ENCODE assay signal across 9 cellular contexts in the genomic region with DNA sequence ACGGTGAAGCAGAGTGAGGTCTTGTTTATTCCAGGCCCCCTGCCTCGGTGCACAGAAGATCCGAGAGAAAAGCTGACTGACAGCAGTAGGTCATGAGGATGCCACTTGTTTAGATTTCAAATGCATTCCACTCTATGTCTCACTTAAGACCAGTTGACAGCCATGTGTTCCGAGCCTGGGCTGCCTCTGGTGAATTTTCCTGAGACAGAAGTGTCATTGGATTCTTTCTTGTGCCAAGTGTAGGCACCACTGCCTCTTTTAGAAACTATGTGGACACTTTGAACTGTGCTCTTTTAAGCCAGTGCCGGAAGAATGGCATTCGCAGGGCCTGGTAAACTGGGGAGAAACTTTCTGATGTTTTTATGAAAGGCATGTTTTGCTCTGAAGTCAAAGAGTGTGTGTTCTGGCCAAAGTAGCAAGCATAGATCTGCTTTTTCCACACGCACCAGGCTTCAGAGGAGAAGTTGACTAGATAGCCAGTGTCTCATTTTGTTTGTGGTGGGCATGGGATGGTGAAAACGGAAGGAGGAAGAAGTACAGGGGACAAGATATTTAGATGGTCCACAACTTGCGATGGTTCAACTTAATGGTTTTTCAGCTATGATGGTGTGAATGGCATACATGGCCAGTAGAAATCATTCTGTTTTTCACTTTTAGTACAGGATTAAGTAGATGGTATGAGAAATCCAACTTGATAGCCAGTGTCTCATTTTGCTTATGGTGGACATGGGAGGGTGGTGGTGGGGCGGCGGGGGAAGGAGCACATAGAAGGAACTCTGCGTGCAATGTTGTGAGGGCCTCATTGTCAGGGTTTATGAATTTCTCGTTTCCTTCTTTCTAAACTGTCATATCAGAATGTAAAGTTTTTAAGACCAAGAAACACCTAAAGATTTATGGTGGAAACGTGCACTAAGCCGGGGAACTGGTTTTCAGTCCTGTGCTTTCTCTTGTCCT. TPM values are rescaled to one million over a fixed set of nuclear protein-coding genes. Genes with fewer than 3 reads are reported as not detected.
A peak's percentile ranks its signal among the peaks of the same experiment; 100 is the strongest.
DNase-seq lines count a peak whose midpoint lies in the region; ATAC-seq and TF ChIP-seq lines count a peak whose summit lies in the region.
"Had no signal": no experiment of that assay in that cellular context is flagged by ENCODE, and none has a peak within 500 bp of the region (broad histone marks: within the 10 kb centered on the region; RNA-seq: fewer than 3 reads in every experiment).

No MANE protein-coding gene starts in this region.

- H3K36me3 ChIP-seq in CD4-positive, CD25-positive, alpha-beta regulatory T cell (ENCODE audit: control insufficient read depth, insufficient read depth, low read length), result peaks cover 30% of the 10 kb centered on the region
- H3K36me3 ChIP-seq in OCI-LY7 (ENCODE audit: insufficient read depth, low read length) (peaks cover 26% of the 10 kb centered on the region), mesodermal cell (ENCODE audit: control insufficient read depth, insufficient read depth, low read length) (peaks cover 36% of the 10 kb centered on the region)

- no peaks in the 10 kb centered on the region for H3K9me2 ChIP-seq in OCI-LY7 (ENCODE audit: insufficient read depth, low read length)

- TF ChIP-seq CTCF in OCI-LY7 (conservative IDR thresholded peaks at IDR 0.05; ENCODE audit: low read length), result no peak
- TF ChIP-seq CTCF in foreskin fibroblast (IDR thresholded peaks at IDR 0.05; ENCODE audit: low read depth, low read length), result no peak

- no peaks in the 10 kb centered on the region for H3K9me3 Mint-ChIP-seq in CD4-positive, CD25-positive, alpha-beta regulatory T cell

- peak overlapping the region; percentile 9 for H3K4me3 ChIP-seq in CD4-positive, CD25-positive, alpha-beta regulatory T cell (ENCODE audit: low read depth, low read length)
- H3K4me3 ChIP-seq in OCI-LY7 (ENCODE audit: low read depth, low read length, poor library complexity, severe bottlenecking), result no peak overlapping the region
- no peak overlapping the region for H3K4me3 ChIP-seq in mesodermal cell (ENCODE audit: extremely low read depth, insufficient read depth, low read length, poor library complexity, severe bottlenecking)
- H3K4me3 ChIP-seq in foreskin fibroblast (ENCODE audit: low read depth in 1 of 2, low read length in 2 of 2), result no peak overlapping the region

- no peak for ATAC-seq in CD4-positive, CD25-positive, alpha-beta regulatory T cell (ENCODE audit: low read depth in 2 of 2)
- ATAC-seq in GM21723 (IDR thresholded peaks at IDR 0.05; ENCODE audit: unreplicated experiment), result peak; percentile 38

- no peak for DNase-seq in CD4-positive, CD25-positive, alpha-beta regulatory T cell
- no peak for DNase-seq in OCI-LY7 (ENCODE audit: low spot score)
- DNase-seq in NCI-H524 treated with DMSO at 0.1 percent for 48 hours (lab: John Stamatoyannopoulos, UW), result no peak
- DNase-seq in DMS114 treated with DMSO at 0.1 percent for 48 hours (lab: John Stamatoyannopoulos, UW; ENCODE audit: unreplicated experiment), result no peak
- DNase-seq in DMS79 treated with DMSO at 0.1 percent for 48 hours (lab: John Stamatoyannopoulos, UW), result no peak
- no peak for DNase-seq in foreskin fibroblast

- peaks cover 10 to 68% (median 34%) of the 10 kb centered on the region in 4 donors for H3K4me1 Mint-ChIP-seq in CD4-positive, CD25-positive, alpha-beta regulatory T cell

- H3K79me2 ChIP-seq in OCI-LY7 (ENCODE audit: insufficient read depth, low read depth, low read length), result no peaks in the 10 kb centered on the region

- no peaks in the 10 kb centered on the region for H4K20me1 ChIP-seq in OCI-LY7 (ENCODE audit: insufficient read depth, low read length)

- peak overlapping the region; percentile 59 for H3K4me2 ChIP-seq in OCI-LY7 (ENCODE audit: low read length)

- H3K36me3 Mint-ChIP-seq in CD4-positive, CD25-positive, alpha-beta regulatory T cell, result peaks cover 10% of the 10 kb centered on the region

- no peaks in the 10 kb centered on the region for H3K27me3 Mint-ChIP-seq in CD4-positive, CD25-positive, alpha-beta regulatory T cell

- no peaks in the 10 kb centered on the region for H3K27me3 ChIP-seq in CD4-positive, CD25-positive, alpha-beta regulatory T cell (ENCODE audit: control insufficient read depth, insufficient read depth, low read length)

- no peaks in the 10 kb centered on the region for H3K9me3 ChIP-seq in CD4-positive, CD25-positive, alpha-beta regulatory T cell (ENCODE audit: control insufficient read depth in 2 of 2, low read length in 2 of 2)
- H3K9me3 ChIP-seq in OCI-LY7 (ENCODE audit: low read length) (no peaks in the 10 kb centered on the region), mesodermal cell (ENCODE audit: control insufficient read depth, low read length) (no peaks in the 10 kb centered on the region)

- peaks cover 20% of the 10 kb centered on the region for H3K4me1 ChIP-seq in CD4-positive, CD25-positive, alpha-beta regulatory T cell (ENCODE audit: control insufficient read depth, insufficient read depth, low read length, poor library complexity, severe bottlenecking)
- peaks cover 18% of the 10 kb centered on the region for H3K4me1 ChIP-seq in OCI-LY7 (ENCODE audit: insufficient read depth, low read length, poor library complexity, severe bottlenecking)
- H3K4me1 ChIP-seq in mesodermal cell (ENCODE audit: control insufficient read depth, insufficient read depth, low read length, poor library complexity, severe bottlenecking), result peaks cover 31% of the 10 kb centered on the region

- H3K4me3 Mint-ChIP-seq in CD4-positive, CD25-positive, alpha-beta regulatory T cell, result peak overlapping the region; percentile 33 to 77 (median 62)

- peak overlapping the region; percentile 18; the same call in 1 of the 2 replicates for H2AFZ ChIP-seq in OCI-LY7 (ENCODE audit: low read length)

- CTCF ChIA-PET in OCI-LY7 (lab: Charles Lee; ENCODE audit: unreplicated experiment), result no interaction called here

- 77 to 82% methylated on average over 12 to 15 of the region's 15 CpGs for WGBS in mesodermal cell (ENCODE audit: insufficient coverage in 2 of 2), 2 experiments

- intact Hi-C loops in OCI-LY7 (cut with micrococcal nuclease; ENCODE audit: unreplicated experiment), result no loop called here

- POLR2A ChIA-PET in OCI-LY7 (lab: Charles Lee), result interaction anchor here (0.6 to 1.1 kb wide), 3 partner anchors 21 to 80 kb away, joined by 3 to 7 read pairs (median 3); no protein-coding TSS in a partner anchor

- peak overlapping the region in 2 of 3 donors; percentile 67 to 79 for H3K27ac Mint-ChIP-seq in CD4-positive, CD25-positive, alpha-beta regulatory T cell

- BruUV-seq in OCI-LY7 (replicated peaks; lab: Mats Ljungman, UMichigan), result no TSS peak

- peak overlapping the region; percentile 42 for H3K27ac ChIP-seq in CD4-positive, CD25-positive, alpha-beta regulatory T cell (ENCODE audit: insufficient read depth, low read length, poor library complexity, severe bottlenecking)
- H3K27ac ChIP-seq in OCI-LY7 (ENCODE audit: low read depth, low read length, poor library complexity, severe bottlenecking), result peak overlapping the region; percentile 11
- H3K27ac ChIP-seq in mesodermal cell (ENCODE audit: low read depth, low read length, severe bottlenecking), result peak overlapping the region; percentile 3

RNA-seq across cellular contexts. Expression of a gene that starts 41.5 kb away (rescaled TPM):
- total RNA-seq in CD4-positive, CD25-positive, alpha-beta regulatory T cell, result not detected
- not detected for polyA plus RNA-seq in CD4-positive, CD25-positive, alpha-beta regulatory T cell
- not detected in 2 replicates for total RNA-seq in OCI-LY7 (2014; rRNA removed; shearing (Covaris generic))
- total RNA-seq in OCI-LY7 (2022), result not detected in 2 replicates
- not detected for polyA plus RNA-seq in mesodermal cell (2013, experiment 1 of 2)
- polyA plus RNA-seq in mesodermal cell (2013, experiment 2 of 2), result not detected
- total RNA-seq: mononuclear cell had no signal

RNA-seq across cellular contexts. Expression of a gene that starts 52.0 kb away (rescaled TPM):
- total RNA-seq in CD4-positive, CD25-positive, alpha-beta regulatory T cell, result 27.7 TPM
- polyA plus RNA-seq in CD4-positive, CD25-positive, alpha-beta regulatory T cell, result 10 to 100 TPM; 26.9 to 38.5 (median 28.3) TPM
- total RNA-seq in OCI-LY7 (2014; rRNA removed; shearing (Covaris generic)), result 12.5 and 17.6 TPM in 2 replicates
- 22.3 and 24.4 TPM in 2 replicates for total RNA-seq in OCI-LY7 (2022)
- 41.2 TPM for polyA plus RNA-seq in mesodermal cell (2013, experiment 1 of 2)
- 35.1 TPM for polyA plus RNA-seq in mesodermal cell (2013, experiment 2 of 2)

RNA-seq across cellular contexts. Expression of a gene that starts 58.3 kb away (rescaled TPM):
- total RNA-seq in CD4-positive, CD25-positive, alpha-beta regulatory T cell, result 13.6 TPM
- polyA plus RNA-seq in CD4-positive, CD25-positive, alpha-beta regulatory T cell, result 10 to 100 TPM; 23.8 to 47.9 (median 38.0) TPM
- total RNA-seq in OCI-LY7 (2014; rRNA removed; shearing (Covaris generic)), result 2.8 and 3.3 TPM in 2 replicates
- 4.5 and 5.6 TPM in 2 replicates for total RNA-seq in OCI-LY7 (2022)
- polyA plus RNA-seq in mesodermal cell (2013, experiment 1 of 2), result 8.2 TPM
- polyA plus RNA-seq in mesodermal cell (2013, experiment 2 of 2), result 8.1 TPM
